ENCODE assay signal across 28 cellular contexts in genomic region chr3:12463686-12464085, GRCh38.
"Had no signal": no experiment of that assay in that cellular context is flagged by ENCODE, and none has a peak within 500 bp of the region (broad histone marks: within the 10 kb centered on the region; RNA-seq: fewer than 3 reads in every experiment).

No MANE protein-coding gene starts in this region.

- H3K4me2 ChIP-seq: neural progenitor cell had no signal

- H3K36me3 Mint-ChIP-seq: natural killer cell, neural progenitor cell had no signal

- H3K4me3 Mint-ChIP-seq: activated naive CD8-positive, alpha-beta T cell treated with anti-CD3 and anti-CD28 coated beads, Interleukin-2, amount 50 U/mL, for 24 hours; effector memory CD8-positive, alpha-beta T cell; natural killer cell; neural progenitor cell had no signal

- H3K4me1 ChIP-seq: body of pancreas, neural progenitor cell, vagina had no signal

- H3K27ac ChIP-seq: body of pancreas, cardiac muscle cell, coronary artery, gastrocnemius medialis, neural progenitor cell, vagina had no signal

- H2AFZ ChIP-seq: neural progenitor cell had no signal

- H3K9me3 Mint-ChIP-seq: activated naive CD8-positive, alpha-beta T cell treated with anti-CD3 and anti-CD28 coated beads, Interleukin-2, amount 50 U/mL, for 24 hours; effector memory CD8-positive, alpha-beta T cell; natural killer cell; neural progenitor cell had no signal

- ATAC-seq: activated naive CD8-positive, alpha-beta T cell treated with anti-CD3 and anti-CD28 coated beads, Interleukin-2, amount 50 U/mL, for 24 hours; body of pancreas; effector memory CD8-positive, alpha-beta T cell; gastrocnemius medialis; left ventricle myocardium superior; natural killer cell; right cardiac atrium; stimulated activated naive CD8-positive, alpha-beta T cell treated with anti-CD3 and anti-CD28 coated beads, Interleukin-15, Interleukin-2, amounts not matched to agents 100 U/mL and 50 U/mL, for 24 hours had no signal

- H3K4me3 ChIP-seq: body of pancreas, cardiac muscle cell, coronary artery, gastrocnemius medialis, neural progenitor cell, spleen, upper lobe of left lung, vagina had no signal

- H3K27me3 ChIP-seq: body of pancreas, cardiac muscle cell, gastrocnemius medialis, neural progenitor cell, spleen, upper lobe of left lung, vagina had no signal

- DNase-seq: activated CD4-positive, alpha-beta T cell treated with anti-CD3 and anti-CD28 coated beads for 4 hours; activated CD4-positive, alpha-beta T cell treated with anti-CD3 and anti-CD28 coated beads, Interleukin-2, amount 50 U/mL, for 48 hours; activated CD4-positive, CD25-positive, alpha-beta regulatory T cell; activated CD8-positive, alpha-beta memory T cell treated with anti-CD3 and anti-CD28 coated beads, Interleukin-2, amount 50 U/mL, for 4 hours; activated gamma-delta T cell treated with Interleukin-2 at 50 U/mL for 16 hours; activated naive CD4-positive, alpha-beta T cell treated with anti-CD3 and anti-CD28 coated beads, Interleukin-2, amount 50 U/mL, for 16 hours; activated naive CD8-positive, alpha-beta T cell treated with anti-CD3 and anti-CD28 coated beads, Interleukin-2, amount 50 U/mL, for 24 hours; activated T-cell treated with anti-CD3 and anti-CD28 coated beads, Interleukin-2, amount 50 U/mL, for 1 hour; body of pancreas; cerebellar nuclear complex; effector memory CD8-positive, alpha-beta T cell; erythroblast; gastrocnemius medialis; glutamatergic neuron; islet precursor cell; left ventricle myocardium superior; mammary epithelial cell; midbrain; natural killer cell; right cardiac atrium; spleen; stimulated activated CD4-positive, alpha-beta T cell treated with anti-CD3 and anti-CD28 coated beads, Interleukin-2, amount 100 ng/mL, for 48 hours; stimulated activated naive CD8-positive, alpha-beta T cell treated with anti-CD3 and anti-CD28 coated beads, Interleukin-15, Interleukin-2, amounts not matched to agents 100 U/mL and 50 U/mL, for 24 hours; upper lobe of left lung had no signal

- H3K9me3 ChIP-seq: body of pancreas, gastrocnemius medialis, spleen, upper lobe of left lung, vagina had no signal

- H3K27ac Mint-ChIP-seq: activated naive CD8-positive, alpha-beta T cell treated with anti-CD3 and anti-CD28 coated beads, Interleukin-2, amount 50 U/mL, for 24 hours; effector memory CD8-positive, alpha-beta T cell; natural killer cell; neural progenitor cell had no signal

- H3K9ac ChIP-seq: neural progenitor cell had no signal

- H3K4me1 Mint-ChIP-seq: neural progenitor cell had no signal

- H3K36me3 ChIP-seq: cardiac muscle cell, gastrocnemius medialis, neural progenitor cell, spleen, upper lobe of left lung, vagina had no signal
